ENCODE assay signal across 31 cellular contexts in the genomic region with DNA sequence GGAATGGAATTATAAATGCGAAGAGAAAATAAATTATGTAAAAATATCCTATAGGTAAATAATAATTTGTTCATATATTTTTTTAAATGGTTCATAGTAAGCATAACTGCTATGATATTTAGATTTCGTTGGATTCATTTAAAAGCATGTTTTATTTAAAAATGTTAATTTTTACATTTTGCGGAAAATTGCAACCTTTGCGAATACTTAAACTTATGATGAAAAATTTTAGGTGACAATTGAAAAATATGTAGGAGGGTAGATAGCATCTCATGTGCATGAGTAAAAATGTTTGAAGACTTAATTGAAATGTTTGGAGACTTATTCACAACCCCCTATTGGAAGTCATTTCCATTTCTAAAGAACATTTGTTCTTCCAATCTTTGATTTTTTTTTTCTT.
"Had no signal": no experiment of that assay in that cellular context is flagged by ENCODE, and none has a peak within 500 bp of the region (broad histone marks: within the 10 kb centered on the region; RNA-seq: fewer than 3 reads in every experiment).

No MANE protein-coding gene starts in this region.

- H3K27ac ChIP-seq: ascending aorta, breast epithelium, cardiac muscle cell, colonic mucosa, epithelial cell of prostate, esophagus squamous epithelium, gastroesophageal sphincter, heart right ventricle had no signal

- H3K27me3 ChIP-seq: ascending aorta, breast epithelium, cardiac muscle cell, colonic mucosa, esophagus squamous epithelium, gastroesophageal sphincter, heart right ventricle had no signal

- H3K36me3 ChIP-seq: ascending aorta, breast epithelium, cardiac muscle cell, colonic mucosa, esophagus squamous epithelium, gastroesophageal sphincter, heart right ventricle had no signal

- ATAC-seq: activated naive CD4-positive, alpha-beta T cell treated with anti-CD3 and anti-CD28 coated beads, Interleukin-2, amount 50 U/mL, for 72 hours; activated T-cell treated with anti-CD3 and anti-CD28 coated beads, Interleukin-2, amount 50 U/mL, for 72 hours; gastroesophageal sphincter; heart right ventricle; T-helper 17 cell had no signal

- H3K27ac Mint-ChIP-seq: activated CD4-positive, alpha-beta memory T cell treated with anti-CD3 and anti-CD28 coated beads, Interleukin-2, amount 10 ng/mL, durations not matched to agents 7 days and 5 days; activated CD4-positive, alpha-beta T cell treated with anti-CD3 and anti-CD28 coated beads, Interleukin-2, amount 10 ng/mL, durations not matched to agents 7 days and 5 days; activated naive CD4-positive, alpha-beta T cell treated with anti-CD3 and anti-CD28 coated beads, Interleukin-2, amount 10 ng/mL, durations not matched to agents 7 days and 5 days; activated naive CD8-positive, alpha-beta T cell treated with anti-CD3 and anti-CD28 coated beads, Interleukin-2, amount 10 ng/mL, durations not matched to agents 7 days and 5 days; activated T-cell treated with anti-CD3 and anti-CD28 coated beads, Interleukin-2, amount 50 U/mL, for 24 hours; activated T-cell treated with anti-CD3 and anti-CD28 coated beads, Interleukin-2, amount 50 U/mL, for 72 hours; T-helper 17 cell; T-helper 2 cell treated with Interferon-gamma antibody and Interleukin-4, amounts not matched to agents 5 μg/mL and 100 μg/mL, for 36 hours had no signal

- H3K4me1 ChIP-seq: ascending aorta, breast epithelium, colonic mucosa had no signal

- H3K27me3 Mint-ChIP-seq: activated CD4-positive, alpha-beta T cell treated with anti-CD3 and anti-CD28 coated beads, Interleukin-2, amount 10 ng/mL, durations not matched to agents 7 days and 5 days; activated T-cell treated with anti-CD3 and anti-CD28 coated beads, Interleukin-2, amount 50 U/mL, for 24 hours had no signal

- H3K9me3 ChIP-seq: colonic mucosa had no signal

- H3K4me1 Mint-ChIP-seq: T-helper 17 cell had no signal

- H3K4me3 ChIP-seq: ascending aorta, breast epithelium, cardiac muscle cell, colonic mucosa, esophagus squamous epithelium, gastroesophageal sphincter, heart right ventricle had no signal

- DNase-seq: activated CD4-positive, alpha-beta memory T cell treated with anti-CD3 and anti-CD28 coated beads, Interleukin-2, amount 10 ng/mL, durations not matched to agents 7 days and 5 days; activated CD4-positive, alpha-beta T cell treated with anti-CD3 and anti-CD28 coated beads for 1 hour; activated CD4-positive, alpha-beta T cell treated with anti-CD3 and anti-CD28 coated beads for 4 hours; activated CD4-positive, alpha-beta T cell treated with anti-CD3 and anti-CD28 coated beads, Interleukin-2, amount 50 U/mL, for 4 hours; activated CD8-positive, alpha-beta memory T cell treated with anti-CD3 and anti-CD28 coated beads, Interleukin-2, amount 50 U/mL, for 48 hours; activated gamma-delta T cell; activated naive CD4-positive, alpha-beta T cell; activated naive CD4-positive, alpha-beta T cell treated with anti-CD3 and anti-CD28 coated beads, Interleukin-2, amount 10 ng/mL, durations not matched to agents 7 days and 5 days; activated naive CD8-positive, alpha-beta T cell treated with anti-CD3 and anti-CD28 coated beads, Interleukin-2, amount 10 ng/mL, durations not matched to agents 7 days and 5 days; activated T-cell treated with anti-CD3 and anti-CD28 coated beads for 4 hours; activated T-cell treated with anti-CD3 and anti-CD28 coated beads, Interleukin-2, amount 50 U/mL, for 24 hours; central memory CD4-positive, alpha-beta T cell; cerebellar nuclear complex; colonic mucosa; effector CD8-positive, alpha-beta T cell; esophagus squamous epithelium; foreskin melanocyte; heart right ventricle; T-helper 17 cell; T1000 had no signal

- H3K4me3 Mint-ChIP-seq: activated CD4-positive, alpha-beta memory T cell treated with anti-CD3 and anti-CD28 coated beads, Interleukin-2, amount 10 ng/mL, durations not matched to agents 7 days and 5 days; activated CD4-positive, alpha-beta T cell treated with anti-CD3 and anti-CD28 coated beads, Interleukin-2, amount 10 ng/mL, durations not matched to agents 7 days and 5 days; activated naive CD4-positive, alpha-beta T cell treated with anti-CD3 and anti-CD28 coated beads, Interleukin-2, amount 10 ng/mL, durations not matched to agents 7 days and 5 days; activated naive CD8-positive, alpha-beta T cell treated with anti-CD3 and anti-CD28 coated beads, Interleukin-2, amount 10 ng/mL, durations not matched to agents 7 days and 5 days; activated T-cell treated with anti-CD3 and anti-CD28 coated beads, Interleukin-2, amount 50 U/mL, for 24 hours; activated T-cell treated with anti-CD3 and anti-CD28 coated beads, Interleukin-2, amount 50 U/mL, for 72 hours; T-helper 17 cell; T-helper 2 cell treated with Interferon-gamma antibody and Interleukin-4, amounts not matched to agents 5 μg/mL and 100 μg/mL, for 36 hours had no signal

- H3K9me3 Mint-ChIP-seq: activated naive CD8-positive, alpha-beta T cell treated with anti-CD3 and anti-CD28 coated beads, Interleukin-2, amount 10 ng/mL, durations not matched to agents 7 days and 5 days had no signal

- FAIRE-seq: endometrium, endothelial cell of umbilical vein had no signal
